ENCODE assay signal across 9 cellular contexts in genomic region chr11:2825261-2825885, GRCh38.
DNase-seq lines count a peak whose midpoint lies in the region; ATAC-seq and TF ChIP-seq lines count a peak whose summit lies in the region.
"Had no signal": no experiment of that assay in that cellular context is flagged by ENCODE, and none has a peak within 500 bp of the region (broad histone marks: within the 10 kb centered on the region; RNA-seq: fewer than 3 reads in every experiment).

No MANE protein-coding gene starts in this region.

- peak; percentile 59 to 79 (median 70) for ATAC-seq in heart left ventricle
- no peak for ATAC-seq in HG03139 (IDR thresholded peaks at IDR 0.05; ENCODE audit: unreplicated experiment)

- H3K9me3 ChIP-seq in heart left ventricle: peaks cover 0 to 22% (median 3%) of the 10 kb centered on the region in 12 donors
- H3K9me3 ChIP-seq in trophoblast cell (ENCODE audit: insufficient read depth, low read depth, low read length): peaks cover 28% of the 10 kb centered on the region
- H3K9me3 ChIP-seq in Karpas-422 (ENCODE audit: low read length): peaks cover 10% of the 10 kb centered on the region

- H2BK12ac ChIP-seq in trophoblast cell (ENCODE audit: low read length): peak overlapping the region; percentile 98

- peaks cover 32% of the 10 kb centered on the region for H3K79me1 ChIP-seq in trophoblast cell (ENCODE audit: low read length)

- peak overlapping the region; percentile 96 for H4K8ac ChIP-seq in trophoblast cell (ENCODE audit: low read depth, low read length)

- peak overlapping the region; percentile 78 to 96 (median 88) for H3K27ac ChIP-seq in heart left ventricle
- H3K27ac ChIP-seq in trophoblast cell (ENCODE audit: low read depth, low read length): peak overlapping the region; percentile 99
- no peak overlapping the region for H3K27ac ChIP-seq in Karpas-422 (ENCODE audit: low read length)

- H3K9me2 ChIP-seq in Karpas-422 (replicated peaks; ENCODE audit: insufficient read depth, low read length): no peaks in the 10 kb centered on the region

- no peaks in the 10 kb centered on the region for H3K27me3 ChIP-seq in heart left ventricle
- H3K27me3 ChIP-seq in trophoblast cell (ENCODE audit: insufficient read depth, low read length): no peaks in the 10 kb centered on the region
- H3K27me3 ChIP-seq in Karpas-422 (ENCODE audit: low read length): no peaks in the 10 kb centered on the region; the same call in 1 of the 2 replicates

- peak overlapping the region; percentile 53 for H3K4me2 ChIP-seq in trophoblast cell (ENCODE audit: low read length)
- no peak overlapping the region for H3K4me2 ChIP-seq in Karpas-422 (ENCODE audit: low read depth, low read length, poor library complexity, severe bottlenecking)

- no peak for TF ChIP-seq POLR2A in heart left ventricle (IDR thresholded peaks at IDR 0.05)

- H3K4ac ChIP-seq in trophoblast cell (ENCODE audit: low read depth, low read length): peak overlapping the region; percentile 89

- DNase-seq in AG20443 (ENCODE audit: low spot score) (peak; percentile 95), heart left ventricle (peak; percentile 68 to 89 (median 85)), trophoblast cell (peak; percentile 79 to 80), Karpas-422 (no peak), RPMI8226 (no peak), NCI-H2107 treated with DMSO at 0.1 percent for 48 hours (lab: John Stamatoyannopoulos, UW; ENCODE audit: unreplicated experiment) (no peak)
- DNase-seq: stimulated activated CD4-positive, alpha-beta T cell treated with anti-CD3 and anti-CD28 coated beads, Interleukin-15, amount 100 ng/mL, for 24 hours had no signal

- intact Hi-C loops in heart left ventricle (cut with DNase I): loop anchor here in 2 of 10 donors (1.0 to 5.0 kb wide), 2 partner anchors 13 to 57 kb away; no protein-coding TSS in a partner anchor

- H2AFZ ChIP-seq in trophoblast cell (ENCODE audit: insufficient read depth, low read length, poor library complexity) (peak overlapping the region; percentile 84), Karpas-422 (ENCODE audit: low read length) (no peak overlapping the region)

- peak overlapping the region; percentile 93 for H4K91ac ChIP-seq in trophoblast cell (ENCODE audit: low read depth, low read length)

- WGBS in heart left ventricle, 4 donors: 42 to 58% (median 54%) methylated on average over 14 to 22 of the region's 22 CpGs
- WGBS in trophoblast cell (ENCODE audit: extremely low coverage, insufficient coverage, insufficient read length): no CpG with 5 or more reads among the region's 22 CpGs

- H2BK5ac ChIP-seq in trophoblast cell (ENCODE audit: low read depth, low read length, poor library complexity): peak overlapping the region; percentile 99

- H3K4me1 ChIP-seq in heart left ventricle (peaks cover 7 to 42% (median 34%) of the 10 kb centered on the region in 12 donors), trophoblast cell (ENCODE audit: control insufficient read depth in 1 of 2, insufficient read depth in 2 of 2, low read length in 2 of 2) (peaks cover 23 to 28% of the 10 kb centered on the region in 2 experiments), Karpas-422 (ENCODE audit: low read length) (no peaks in the 10 kb centered on the region)

- H4K20me1 ChIP-seq in Karpas-422 (ENCODE audit: insufficient read depth, low read depth, low read length): no peaks in the 10 kb centered on the region

- H3K9ac ChIP-seq in trophoblast cell (ENCODE audit: low read length) (no peak overlapping the region), Karpas-422 (ENCODE audit: low read length) (no peak overlapping the region)

- no peak overlapping the region for H3K23ac ChIP-seq in trophoblast cell (ENCODE audit: low read length)

- peak overlapping the region; percentile 84 for H4K12ac ChIP-seq in trophoblast cell (ENCODE audit: low read depth, low read length)

- peak overlapping the region; percentile 96 for H3K14ac ChIP-seq in trophoblast cell (ENCODE audit: low read length)

- peak overlapping the region; percentile 97 for H2BK120ac ChIP-seq in trophoblast cell (ENCODE audit: insufficient read depth, low read length, poor library complexity)

- H3K18ac ChIP-seq in trophoblast cell (ENCODE audit: low read length): peak overlapping the region; percentile 95

- TF ChIP-seq CTCF in WI38 (IDR thresholded peaks at IDR 0.05; ENCODE audit: low read depth, low read length): 0 out of 2 replicates have a peak, but pooled peaks have one; percentile 17
- peak in 4 of 12 donors; percentile 16 to 29 (median 27) for TF ChIP-seq CTCF in heart left ventricle (IDR thresholded peaks at IDR 0.05)

- H3K79me2 ChIP-seq in trophoblast cell (ENCODE audit: control insufficient read depth, insufficient read depth, low read length, poor library complexity): peaks cover 10% of the 10 kb centered on the region
- no peaks in the 10 kb centered on the region for H3K79me2 ChIP-seq in Karpas-422 (ENCODE audit: low read length)

- H3K4me3 ChIP-seq in WI38 (ENCODE audit: low read depth, low read length) (no peak overlapping the region), heart left ventricle (peak overlapping the region in 2 of 12 donors; percentile 2 to 17), trophoblast cell (ENCODE audit: low read depth, low read length) (no peak overlapping the region), Karpas-422 (ENCODE audit: low read length) (no peak overlapping the region)

- H3K36me3 ChIP-seq in heart left ventricle: no peaks in the 10 kb centered on the region
- H3K36me3 ChIP-seq in trophoblast cell (ENCODE audit: control insufficient read depth in 1 of 2, insufficient read depth in 2 of 2, low read length in 2 of 2): no peaks in the 10 kb centered on the region
- no peaks in the 10 kb centered on the region for H3K36me3 ChIP-seq in Karpas-422 (ENCODE audit: insufficient read depth, low read length)

- peak overlapping the region; percentile 89 for H2AK5ac ChIP-seq in trophoblast cell (ENCODE audit: low read length)

Comparison
In these comparisons a context has a peak if more than half of its experiments do, and no peak if none do; other contexts are left out.
1. DNase-seq: peak in AG20443 (single experiment), heart left ventricle (5 of 5) and trophoblast cell (2 of 2); none in Karpas-422 (single experiment), RPMI8226 (single experiment) and NCI-H2107 treated with DMSO at 0.1 percent for 48 hours (single experiment).